In the genomic region with DNA sequence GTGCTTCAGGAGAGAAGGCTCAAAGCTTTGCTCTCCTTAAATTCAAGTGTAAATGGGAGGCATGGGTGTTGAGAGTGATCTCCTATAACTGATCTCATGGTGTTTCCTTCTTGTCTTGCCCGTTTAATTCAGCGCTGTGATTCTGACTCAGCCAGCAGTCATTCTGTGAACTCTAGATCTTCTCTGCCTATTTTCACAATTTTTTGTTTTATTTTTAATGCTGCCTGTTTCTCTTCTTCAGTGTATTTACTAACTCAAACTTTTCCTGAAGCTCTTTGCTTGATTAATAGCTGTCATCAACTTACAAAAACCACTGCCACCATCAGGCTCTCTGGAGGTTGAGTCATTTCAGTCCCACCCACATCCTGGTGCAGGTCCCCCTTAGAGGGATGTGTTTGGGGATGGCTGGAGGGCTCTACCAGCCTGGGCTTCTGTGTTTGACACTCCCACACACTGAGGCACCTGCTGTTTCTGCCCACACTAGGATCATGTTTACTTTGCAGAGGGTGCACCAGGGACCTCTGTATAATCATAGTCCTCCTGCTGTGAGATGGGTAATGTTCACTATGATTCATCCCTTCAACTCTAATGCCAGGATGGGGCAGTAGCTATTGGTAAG, we compare ENCODE assay signal across 9 cellular contexts.
DNase-seq lines count a peak whose midpoint lies in the region; ATAC-seq and TF ChIP-seq lines count a peak whose summit lies in the region.
"Had no signal": no experiment of that assay in that cellular context is flagged by ENCODE, and none has a peak within 500 bp of the region (broad histone marks: within the 10 kb centered on the region; RNA-seq: fewer than 3 reads in every experiment).

No MANE protein-coding gene starts in this region.

- H3K79me2 ChIP-seq in OCI-LY3 (ENCODE audit: low read length): no peaks in the 10 kb centered on the region

- peaks cover 39% of the 10 kb centered on the region for H3K4me1 Mint-ChIP-seq in activated T-helper 17 cell treated with anti-CD3 and anti-CD28 coated beads, Interleukin-2, amount 50 U/mL, for 72 hours

- H3K36me3 Mint-ChIP-seq in activated T-helper 17 cell treated with anti-CD3 and anti-CD28 coated beads, Interleukin-2, amount 50 U/mL, for 72 hours (ENCODE audit: low read depth): peaks cover 21% of the 10 kb centered on the region

- H3K4me3 ChIP-seq in A673 (ENCODE audit: low read depth, low read length, poor library complexity, severe bottlenecking) (no peak overlapping the region), OCI-LY3 (ENCODE audit: low read length) (peak overlapping the region; percentile 23; the same call in 1 of the 2 replicates), skeletal muscle satellite cell (ENCODE audit: low read length) (no peak overlapping the region)
- H3K4me3 ChIP-seq: dorsolateral prefrontal cortex had no signal

- H3K4me3 Mint-ChIP-seq in activated T-helper 17 cell treated with anti-CD3 and anti-CD28 coated beads, Interleukin-2, amount 50 U/mL, for 72 hours: peak overlapping the region; percentile 62

- CTCF ChIA-PET in A673 (lab: Charles Lee): interaction anchor here (0.6 kb wide), 1 partner anchor 106 kb away, joined by 4 read pairs; a partner anchor contains a TSS

- intact Hi-C loops in A673 (cut with micrococcal nuclease; ENCODE audit: unreplicated experiment): no loop called here

- peak overlapping the region; percentile 88 for H3K27ac Mint-ChIP-seq in activated T-helper 17 cell treated with anti-CD3 and anti-CD28 coated beads, Interleukin-2, amount 50 U/mL, for 72 hours

- no peaks in the 10 kb centered on the region for H3K9me3 Mint-ChIP-seq in activated T-helper 17 cell treated with anti-CD3 and anti-CD28 coated beads, Interleukin-2, amount 50 U/mL, for 72 hours

- H3K27ac ChIP-seq in A673 (ENCODE audit: low read depth, low read length, poor library complexity, severe bottlenecking): peak overlapping the region; percentile 65
- no peak overlapping the region for H3K27ac ChIP-seq in OCI-LY3 (ENCODE audit: low read length)
- H3K27ac ChIP-seq in substantia nigra (ENCODE audit: low read depth, low read length, poor library complexity, severe bottlenecking): no peak overlapping the region

- BruUV-seq in A673 (replicated peaks; lab: Mats Ljungman, UMichigan): no TSS peak

- no peak overlapping the region for H2AFZ ChIP-seq in OCI-LY3 (ENCODE audit: low read depth, low read length)

- POLR2A ChIA-PET in A673 (lab: Charles Lee; ENCODE audit: low non-redundant PET): no interaction called here

- ATAC-seq in GM18909 (IDR thresholded peaks at IDR 0.05; ENCODE audit: poor library complexity, unreplicated experiment): peak; percentile 87
- peak; percentile 74 for ATAC-seq in HG03103 (IDR thresholded peaks at IDR 0.05; ENCODE audit: low read depth, unreplicated experiment)
- ATAC-seq in activated T-helper 17 cell treated with anti-CD3 and anti-CD28 coated beads, Interleukin-2, amount 50 U/mL, for 72 hours (replicated peaks): peak; percentile 89

- H3K4me2 ChIP-seq in OCI-LY3 (ENCODE audit: low read length): peak overlapping the region; percentile 61
- peak overlapping the region; percentile 22 for H3K4me2 ChIP-seq in skeletal muscle satellite cell (ENCODE audit: low read length)

- H3K9me3 ChIP-seq in A673 (ENCODE audit: low read depth, low read length, poor library complexity, severe bottlenecking): no peaks in the 10 kb centered on the region
- H3K9me3 ChIP-seq in OCI-LY3 (ENCODE audit: insufficient read depth, low read length): no peaks in the 10 kb centered on the region
- no peaks in the 10 kb centered on the region for H3K9me3 ChIP-seq in skeletal muscle satellite cell (replicated peaks; ENCODE audit: low read length)

- peak; percentile 96 for DNase-seq in A673 (ENCODE audit: low spot score)
- DNase-seq in HK-2 (ENCODE audit: unreplicated experiment): no peak
- DNase-seq in substantia nigra (lab: John Stamatoyannopoulos, UW): no peak

- TF ChIP-seq CTCF in A673 (conservative IDR thresholded peaks at IDR 0.05; ENCODE audit: low read depth, low read length) (no peak), OCI-LY3 (IDR thresholded peaks at IDR 0.05; ENCODE audit: low read depth, low read length) (no peak)

- no peak overlapping the region for H3K9ac ChIP-seq in OCI-LY3 (ENCODE audit: low read length)
- H3K9ac ChIP-seq in skeletal muscle satellite cell (ENCODE audit: low read depth, low read length): no peak overlapping the region

- peaks cover 17% of the 10 kb centered on the region; the same call in 1 of the 2 replicates for H4K20me1 ChIP-seq in OCI-LY3 (ENCODE audit: insufficient read depth, low read length)

- H3K36me3 ChIP-seq in A673 (ENCODE audit: insufficient read depth, low read length, poor library complexity, severe bottlenecking) (no peaks in the 10 kb centered on the region), OCI-LY3 (replicated peaks; ENCODE audit: low read depth, low read length) (peaks cover 6% of the 10 kb centered on the region), skeletal muscle satellite cell (ENCODE audit: insufficient read depth, low read length) (no peaks in the 10 kb centered on the region)

- no peaks in the 10 kb centered on the region for H3K27me3 Mint-ChIP-seq in activated T-helper 17 cell treated with anti-CD3 and anti-CD28 coated beads, Interleukin-2, amount 50 U/mL, for 72 hours

- H3K4me1 ChIP-seq in A673 (ENCODE audit: insufficient read depth, low read length, poor library complexity, severe bottlenecking): peaks cover 38% of the 10 kb centered on the region
- H3K4me1 ChIP-seq in OCI-LY3 (ENCODE audit: low read length): peaks cover 66% of the 10 kb centered on the region
- peaks cover 17% of the 10 kb centered on the region for H3K4me1 ChIP-seq in skeletal muscle satellite cell (ENCODE audit: control insufficient read depth, insufficient read depth, low read length)

- H3K27me3 ChIP-seq in A673 (replicated peaks; ENCODE audit: insufficient read depth, low read depth, low read length, poor library complexity) (no peaks in the 10 kb centered on the region), OCI-LY3 (ENCODE audit: low read depth, low read length) (peaks cover 35% of the 10 kb centered on the region), skeletal muscle satellite cell (ENCODE audit: control insufficient read depth, insufficient read depth, low read length) (peaks cover 5% of the 10 kb centered on the region)
- H3K27me3 ChIP-seq: dorsolateral prefrontal cortex had no signal
